In the genomic region with DNA sequence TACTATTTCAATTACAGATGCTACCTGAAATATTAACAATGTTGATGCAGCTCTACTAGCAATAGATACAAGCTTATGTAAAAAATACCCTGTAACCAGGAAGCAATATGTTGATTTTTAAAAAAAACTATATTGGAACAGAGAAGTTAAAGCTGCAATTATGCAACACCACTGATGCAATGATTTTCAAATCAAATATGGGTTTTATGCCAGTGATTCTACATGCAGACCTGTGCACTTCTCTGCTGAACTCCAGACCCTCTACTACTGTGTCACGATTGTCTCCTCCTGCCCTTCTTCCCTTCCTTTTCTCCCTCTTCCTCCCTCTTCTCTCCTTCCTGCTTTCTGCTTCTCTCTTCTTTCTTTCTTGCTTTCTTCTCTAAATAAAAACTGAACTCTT, we compare ENCODE assay signal across 14 cellular contexts.
"Had no signal": no experiment of that assay in that cellular context is flagged by ENCODE, and none has a peak within 500 bp of the region (broad histone marks: within the 10 kb centered on the region; RNA-seq: fewer than 3 reads in every experiment).

No MANE protein-coding gene starts in this region.

- H3K4me1 Mint-ChIP-seq: activated naive CD8-positive, alpha-beta T cell treated with anti-CD3 and anti-CD28 coated beads, Interleukin-2, amount 10 ng/mL, durations not matched to agents 7 days and 5 days; immature natural killer cell; stimulated activated memory B cell treated with anti-CD40 and anti-IgM and Interleukin-4, amounts not matched to agents 10 μg/mL and 1 μg/mL and 100 μg/mL, for 72 hours had no signal

- DNase-seq: activated CD4-positive, CD25-positive, alpha-beta regulatory T cell; activated naive CD4-positive, alpha-beta T cell; activated naive CD8-positive, alpha-beta T cell treated with anti-CD3 and anti-CD28 coated beads, Interleukin-2, amount 10 ng/mL, durations not matched to agents 7 days and 5 days; activated T-cell treated with anti-CD3 and anti-CD28 coated beads for 4 hours; dorsolateral prefrontal cortex; erythroblast; foreskin keratinocyte; immature natural killer cell; lower lobe of right lung; midbrain; pancreas; stimulated activated CD4-positive, alpha-beta T cell treated with anti-CD3 and anti-CD28 coated beads, Interleukin-2, amount 100 ng/mL, for 48 hours had no signal

- H3K9me3 Mint-ChIP-seq: activated naive CD8-positive, alpha-beta T cell treated with anti-CD3 and anti-CD28 coated beads, Interleukin-2, amount 10 ng/mL, durations not matched to agents 7 days and 5 days; stimulated activated memory B cell treated with anti-CD40 and anti-IgM and Interleukin-4, amounts not matched to agents 10 μg/mL and 1 μg/mL and 100 μg/mL, for 72 hours; T-helper 2 cell treated with Interferon-gamma antibody and Interleukin-4, amounts not matched to agents 5 μg/mL and 100 μg/mL, for 36 hours had no signal

- H3K36me3 Mint-ChIP-seq: activated naive CD8-positive, alpha-beta T cell treated with anti-CD3 and anti-CD28 coated beads, Interleukin-2, amount 10 ng/mL, durations not matched to agents 7 days and 5 days; immature natural killer cell; stimulated activated memory B cell treated with anti-CD40 and anti-IgM and Interleukin-4, amounts not matched to agents 10 μg/mL and 1 μg/mL and 100 μg/mL, for 72 hours had no signal

- ATAC-seq: foreskin keratinocyte; lower lobe of right lung; pancreas; stimulated activated memory B cell treated with anti-CD40 and anti-IgM and Interleukin-4, amounts not matched to agents 10 μg/mL and 1 μg/mL and 100 μg/mL, for 72 hours had no signal

- H3K4me3 Mint-ChIP-seq: activated naive CD8-positive, alpha-beta T cell treated with anti-CD3 and anti-CD28 coated beads, Interleukin-2, amount 10 ng/mL, durations not matched to agents 7 days and 5 days; immature natural killer cell; stimulated activated memory B cell treated with anti-CD40 and anti-IgM and Interleukin-4, amounts not matched to agents 10 μg/mL and 1 μg/mL and 100 μg/mL, for 72 hours; T-helper 2 cell treated with Interferon-gamma antibody and Interleukin-4, amounts not matched to agents 5 μg/mL and 100 μg/mL, for 36 hours had no signal

- H3K27ac Mint-ChIP-seq: activated naive CD8-positive, alpha-beta T cell treated with anti-CD3 and anti-CD28 coated beads, Interleukin-2, amount 10 ng/mL, durations not matched to agents 7 days and 5 days; immature natural killer cell; stimulated activated memory B cell treated with anti-CD40 and anti-IgM and Interleukin-4, amounts not matched to agents 10 μg/mL and 1 μg/mL and 100 μg/mL, for 72 hours; T-helper 2 cell treated with Interferon-gamma antibody and Interleukin-4, amounts not matched to agents 5 μg/mL and 100 μg/mL, for 36 hours had no signal
